In the genomic region with DNA sequence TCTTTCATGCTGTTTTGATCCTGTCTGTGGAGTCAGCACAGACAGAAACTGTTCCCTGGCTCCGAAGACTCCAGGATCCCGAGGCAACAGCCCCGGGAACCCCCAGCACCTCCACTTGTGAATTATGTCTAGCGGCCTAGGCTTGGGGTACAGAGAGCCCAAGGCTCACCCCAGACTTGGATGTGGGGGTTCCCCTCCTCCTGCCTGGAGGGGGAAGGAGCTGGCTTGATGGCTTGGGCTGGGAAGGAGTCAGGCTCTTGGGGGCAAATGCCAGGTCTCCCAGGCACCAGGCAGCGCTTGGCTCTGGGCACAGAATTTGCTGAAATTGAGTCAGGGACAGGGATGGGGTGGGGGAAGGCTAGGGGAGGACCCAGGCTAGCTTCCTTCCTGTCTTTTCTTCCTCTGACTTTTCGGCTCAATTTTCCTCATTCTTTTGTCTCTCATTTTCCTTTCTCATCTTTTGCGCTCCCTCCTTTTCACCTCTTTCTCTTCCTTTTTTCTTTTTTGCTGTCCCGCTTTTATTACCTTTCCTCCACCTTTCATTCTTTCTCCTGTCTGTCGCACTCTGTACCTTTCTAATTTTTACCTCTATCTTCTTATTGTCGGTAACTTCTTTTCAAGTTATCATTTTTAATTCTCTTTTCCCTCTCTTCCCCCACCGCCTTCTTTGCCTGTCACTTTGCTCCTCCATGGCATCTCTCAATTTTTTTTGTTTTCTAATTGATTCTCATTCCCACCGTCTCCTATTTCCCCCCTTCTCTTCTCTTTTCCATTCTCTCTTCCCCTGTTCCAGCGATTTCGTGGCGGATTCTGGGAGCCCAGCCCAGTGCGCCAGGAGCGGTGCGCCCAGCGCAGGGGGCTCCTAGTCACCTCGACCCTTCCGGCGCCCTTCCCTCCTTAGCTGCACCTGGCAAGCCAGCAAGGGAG, we compare ENCODE assay signal across 17 cellular contexts. TPM values are rescaled to one million over a fixed set of nuclear protein-coding genes. Genes with fewer than 3 reads are reported as not detected.
DNase-seq lines count a peak whose midpoint lies in the region; ATAC-seq, FAIRE-seq and TF ChIP-seq lines count a peak whose summit lies in the region.
"Had no signal": no experiment of that assay in that cellular context is flagged by ENCODE, and none has a peak within 500 bp of the region (broad histone marks: within the 10 kb centered on the region; RNA-seq: fewer than 3 reads in every experiment).

No MANE protein-coding gene starts in this region.

- no peaks in the 10 kb centered on the region for H4K20me1 ChIP-seq in SK-N-SH (ENCODE audit: insufficient read depth)
- no peaks in the 10 kb centered on the region for H4K20me1 ChIP-seq in astrocyte (ENCODE audit: insufficient read depth, low read length)

- TF ChIP-seq CTCF in SK-N-SH (IDR thresholded peaks at IDR 0.05) (no peak), astrocyte (IDR thresholded peaks at IDR 0.05; ENCODE audit: insufficient read depth, low read depth, low read length) (no peak), suprapubic skin (IDR thresholded peaks at IDR 0.05) (no peak), D721Med (IDR thresholded peaks at IDR 0.05; ENCODE audit: insufficient read depth, missing control alignments) (no peak)

- H3F3A ChIP-seq in SK-N-SH (replicated peaks; ENCODE audit: insufficient read depth): no peaks in the 10 kb centered on the region

- FAIRE-seq in astrocyte (lab: Jason Lieb, UNC): no peak
- no peak for FAIRE-seq in D721Med (lab: Jason Lieb, UNC)
- FAIRE-seq: endometrium had no signal

- H3K27ac Mint-ChIP-seq in astrocyte (ENCODE audit: unreplicated experiment): peak overlapping the region; percentile 85

- no peak for TF ChIP-seq POLR2A in suprapubic skin (IDR thresholded peaks at IDR 0.05)

- H3K36me3 ChIP-seq in SK-N-SH (replicated peaks in 1 of 2; ENCODE audit: control insufficient read depth in 1 of 2, insufficient read depth in 2 of 2, low read length in 1 of 2) (peaks cover 0 to 8% of the 10 kb centered on the region in 2 experiments), astrocyte (ENCODE audit: insufficient read depth, low read length) (no peaks in the 10 kb centered on the region), suprapubic skin (no peaks in the 10 kb centered on the region)
- H3K36me3 ChIP-seq: gastrocnemius medialis, spleen had no signal

- peaks cover 4% of the 10 kb centered on the region for H3K27me3 ChIP-seq in SK-N-SH (ENCODE audit: insufficient read depth)
- H3K27me3 ChIP-seq in astrocyte (ENCODE audit: insufficient read depth, low read length): peaks cover 61% of the 10 kb centered on the region
- peaks cover 72% of the 10 kb centered on the region for H3K27me3 ChIP-seq in suprapubic skin

- H3K9me3 ChIP-seq in SK-N-SH (no peaks in the 10 kb centered on the region), astrocyte (ENCODE audit: insufficient read depth, low read depth, low read length) (no peaks in the 10 kb centered on the region), suprapubic skin (no peaks in the 10 kb centered on the region)
- H3K9me3 ChIP-seq: gastrocnemius medialis, spleen had no signal

- H3K4me3 Mint-ChIP-seq in astrocyte (ENCODE audit: unreplicated experiment): peak overlapping the region; percentile 71

- POLR2A ChIA-PET in SK-N-SH (lab: Yijun Ruan, JAX): no interaction called here

- DNase-seq in SK-N-SH (peak; percentile 64), astrocyte (ENCODE audit: low read depth) (no peak), medulla oblongata (ENCODE audit: extremely low spot score) (peak; percentile 70), suprapubic skin (ENCODE audit: low spot score in 2 of 2) (no peak), D721Med (ENCODE audit: insufficient read length, low spot score) (no peak), AML-193 (lab: John Stamatoyannopoulos, UW) (no peak)
- DNase-seq in effector CD4-positive, alpha-beta T cell: no peak
- DNase-seq: 8988T; activated CD4-positive, alpha-beta T cell treated with anti-CD3 and anti-CD28 coated beads, Interleukin-2, amount 50 U/mL, for 4 hours; gastrocnemius medialis; left colon; NCI-H345; OCI-M1; spleen had no signal

- H3K9ac ChIP-seq in SK-N-SH (no peak overlapping the region), astrocyte (ENCODE audit: low read length) (no peak overlapping the region)

- H3K79me2 ChIP-seq in SK-N-SH (ENCODE audit: insufficient read depth): no peaks in the 10 kb centered on the region
- no peaks in the 10 kb centered on the region for H3K79me2 ChIP-seq in astrocyte (ENCODE audit: insufficient read depth, low read length)

- H3K4me3 ChIP-seq in SK-N-SH (ENCODE audit: low read depth in 2 of 2, low read length in 1 of 2): peak overlapping the region; percentile 39 to 63
- H3K4me3 ChIP-seq in astrocyte (ENCODE audit: insufficient read depth, low read depth, low read length): peak overlapping the region; percentile 46
- H3K4me3 ChIP-seq in suprapubic skin: peak overlapping the region; percentile 13

- no peak for TF ChIP-seq RAD21 in SK-N-SH (IDR thresholded peaks at IDR 0.05; ENCODE audit: low read length)

- H3K4me1 ChIP-seq in SK-N-SH (ENCODE audit: control insufficient read depth in 1 of 2, insufficient read depth in 2 of 2, low read depth in 1 of 2, low read length in 1 of 2) (peaks cover 3 to 12% of the 10 kb centered on the region in 2 experiments; a peak in 1 of 4 replicates), astrocyte (ENCODE audit: insufficient read depth, low read length) (peaks cover 12% of the 10 kb centered on the region), suprapubic skin (peaks cover 8% of the 10 kb centered on the region)

- ATAC-seq in SK-N-SH treated with all-trans-retinoic acid at 6 μM for 48 hours: no peak
- ATAC-seq: gastrocnemius medialis, left colon had no signal

- H3K36me3 Mint-ChIP-seq in astrocyte (ENCODE audit: low read depth, unreplicated experiment): peaks cover 2% of the 10 kb centered on the region

- H3K9me2 ChIP-seq in SK-N-SH: no peaks in the 10 kb centered on the region

- H2AFZ ChIP-seq in SK-N-SH (ENCODE audit: low read depth): peak overlapping the region; percentile 47; the same call in 1 of the 2 replicates
- peak overlapping the region; percentile 36 for H2AFZ ChIP-seq in astrocyte (ENCODE audit: low read depth, low read length)

- CTCF ChIA-PET in SK-N-SH (lab: Yijun Ruan, JAX): interaction anchor here (0.7 to 4.1 kb wide), 18 partner anchors 13 to 661 kb away, joined by 3 to 192 read pairs (median 4); no protein-coding TSS in a partner anchor

- H3K27me3 Mint-ChIP-seq in astrocyte (ENCODE audit: low read depth, unreplicated experiment): peaks cover 60% of the 10 kb centered on the region

- H3K4me2 ChIP-seq in SK-N-SH (peak overlapping the region; percentile 68), astrocyte (ENCODE audit: low read length) (peak overlapping the region; percentile 83)

- 46% methylated on average over 21 of the region's 22 CpGs for WGBS in SK-N-SH (ENCODE audit: low lambda C conversion rate)
- 31% methylated on average over 22 of the region's 22 CpGs for WGBS in suprapubic skin

- no peaks in the 10 kb centered on the region for H3K9me3 Mint-ChIP-seq in astrocyte (ENCODE audit: unreplicated experiment)

- TF ChIP-seq EP300 in SK-N-SH (IDR thresholded peaks at IDR 0.05; ENCODE audit: borderline replicate concordance in 1 of 2, low read depth in 1 of 2, low read length in 1 of 2): no peak
- TF ChIP-seq EP300 in suprapubic skin (IDR thresholded peaks at IDR 0.05): no peak

- peaks cover 29% of the 10 kb centered on the region for H3K4me1 Mint-ChIP-seq in astrocyte (ENCODE audit: low read depth, unreplicated experiment)

- H3K27ac ChIP-seq in SK-N-SH (ENCODE audit: low read depth in 2 of 2, low read length in 1 of 2) (no peak overlapping the region), astrocyte (ENCODE audit: low read depth, low read length) (no peak overlapping the region), suprapubic skin (no peak overlapping the region)
- H3K27ac ChIP-seq: gastrocnemius medialis, spleen had no signal

TF ChIP-seq in SK-N-SH, 30 proteins besides CTCF, POLR2A, EP300 and RAD21 (continues in another document):
- no peak for TF ChIP-seq RFX5 (IDR thresholded peaks at IDR 0.05; ENCODE audit: low read length)
- TF ChIP-seq, protein P1, sequence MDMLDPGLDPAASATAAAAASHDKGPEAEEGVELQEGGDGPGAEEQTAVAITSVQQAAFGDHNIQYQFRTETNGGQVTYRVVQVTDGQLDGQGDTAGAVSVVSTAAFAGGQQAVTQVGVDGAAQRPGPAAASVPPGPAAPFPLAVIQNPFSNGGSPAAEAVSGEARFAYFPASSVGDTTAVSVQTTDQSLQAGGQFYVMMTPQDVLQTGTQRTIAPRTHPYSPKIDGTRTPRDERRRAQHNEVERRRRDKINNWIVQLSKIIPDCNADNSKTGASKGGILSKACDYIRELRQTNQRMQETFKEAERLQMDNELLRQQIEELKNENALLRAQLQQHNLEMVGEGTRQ (IDR thresholded peaks at IDR 0.05; ENCODE audit: borderline replicate concordance, low read depth, low read length): no peak

TF ChIP-seq in SK-N-SH treated with all-trans-retinoic acid at 6 μM for 48 hours, 23 proteins besides CTCF, POLR2A, EP300 and RAD21 (continues in another document):
- TF ChIP-seq, protein P2, sequence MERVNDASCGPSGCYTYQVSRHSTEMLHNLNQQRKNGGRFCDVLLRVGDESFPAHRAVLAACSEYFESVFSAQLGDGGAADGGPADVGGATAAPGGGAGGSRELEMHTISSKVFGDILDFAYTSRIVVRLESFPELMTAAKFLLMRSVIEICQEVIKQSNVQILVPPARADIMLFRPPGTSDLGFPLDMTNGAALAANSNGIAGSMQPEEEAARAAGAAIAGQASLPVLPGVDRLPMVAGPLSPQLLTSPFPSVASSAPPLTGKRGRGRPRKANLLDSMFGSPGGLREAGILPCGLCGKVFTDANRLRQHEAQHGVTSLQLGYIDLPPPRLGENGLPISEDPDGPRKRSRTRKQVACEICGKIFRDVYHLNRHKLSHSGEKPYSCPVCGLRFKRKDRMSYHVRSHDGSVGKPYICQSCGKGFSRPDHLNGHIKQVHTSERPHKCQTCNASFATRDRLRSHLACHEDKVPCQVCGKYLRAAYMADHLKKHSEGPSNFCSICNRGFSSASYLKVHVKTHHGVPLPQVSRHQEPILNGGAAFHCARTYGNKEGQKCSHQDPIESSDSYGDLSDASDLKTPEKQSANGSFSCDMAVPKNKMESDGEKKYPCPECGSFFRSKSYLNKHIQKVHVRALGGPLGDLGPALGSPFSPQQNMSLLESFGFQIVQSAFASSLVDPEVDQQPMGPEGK (CRISPR knock-in tag; IDR thresholded peaks at IDR 0.05; ENCODE audit: borderline replicate concordance): no peak

RNA-seq across cellular contexts. Expression of a gene that starts 10.5 kb away (rescaled TPM):
- 5.1 and 5.8 TPM in 2 replicates for polyA plus RNA-seq in SK-N-SH (2012; rRNA removed)
- 3.4 and 3.5 TPM in 2 replicates for polyA plus RNA-seq in SK-N-SH (2012; cell fraction: cytosol; rRNA removed)
- 5.6 and 7.0 TPM in 2 replicates for polyA plus RNA-seq in SK-N-SH (2012; cell fraction: nucleus; rRNA removed)
- 5.6 and 12.0 TPM in 2 replicates for total RNA-seq in astrocyte
- total RNA-seq in suprapubic skin: 10 to 100 TPM in 2 of 4 donors, 1 to 10 TPM in 2; 3.5 to 23.1 (median 9.9) TPM
- total RNA-seq: T-helper 2 cell treated with Interferon-gamma antibody and Interleukin-4, amounts not matched to agents 100 ng/mL and 5 ng/mL, for 36 hours had no signal

Comparison
In these comparisons a context has a peak if more than half of its experiments do, and no peak if none do; other contexts are left out.
1. DNase-seq: peak in SK-N-SH (single experiment) and medulla oblongata (single experiment); none in astrocyte (single experiment), suprapubic skin (0 of 2), D721Med (single experiment), AML-193 (0 of 2) and effector CD4-positive, alpha-beta T cell (single experiment).
2. Peak in every context shown above with its lines, with median percentiles within 50 percentile points of each other: H3K4me3 ChIP-seq.